ENCODE assay signal across 10 cellular contexts in the genomic region with DNA sequence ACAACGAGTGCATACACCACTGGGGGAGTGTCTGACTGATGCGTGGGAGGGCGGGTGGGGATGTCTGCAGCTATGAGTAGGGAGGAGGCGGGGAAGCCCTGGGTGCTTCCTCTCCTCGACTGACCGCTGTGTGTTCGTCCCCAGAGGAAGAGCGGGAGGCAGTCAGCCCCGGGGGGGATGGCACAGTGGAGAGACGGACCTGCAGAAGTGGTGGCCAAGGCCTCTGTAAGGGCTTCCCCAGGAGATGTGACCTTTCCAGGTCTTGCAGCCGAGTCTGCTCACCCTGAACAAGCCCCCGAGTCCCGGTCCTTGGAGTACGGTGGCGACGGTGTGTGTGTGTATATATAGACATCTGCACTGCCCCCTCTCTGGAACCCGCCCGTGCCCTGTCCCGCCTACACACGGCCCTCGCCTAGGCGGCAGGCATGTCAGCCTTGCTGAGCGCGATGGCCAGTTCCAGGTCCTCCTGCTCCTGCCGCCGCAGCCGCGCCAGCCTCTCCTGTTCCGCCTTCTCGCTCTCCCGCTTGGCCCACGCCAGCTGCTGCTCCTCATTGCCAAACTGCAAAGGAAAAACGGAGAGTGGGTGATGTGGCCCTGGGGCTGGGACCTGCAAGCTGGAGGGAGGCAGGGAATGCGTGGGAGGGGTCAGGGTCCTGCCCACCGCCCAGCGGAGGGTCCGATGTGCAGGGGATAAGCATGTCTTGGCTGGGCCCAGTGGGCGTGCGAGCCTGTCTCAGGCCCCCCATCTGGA. TPM values are rescaled to one million over a fixed set of nuclear protein-coding genes. Genes with fewer than 3 reads are reported as not detected.
DNase-seq lines count a peak whose midpoint lies in the region; ATAC-seq, FAIRE-seq and TF ChIP-seq lines count a peak whose summit lies in the region.
"Had no signal": no experiment of that assay in that cellular context is flagged by ENCODE, and none has a peak within 500 bp of the region (broad histone marks: within the 10 kb centered on the region; RNA-seq: fewer than 3 reads in every experiment).

No MANE protein-coding gene starts in this region.

- no peak overlapping the region for H3K14ac ChIP-seq in H1 (ENCODE audit: insufficient read length)

- no peak for TF ChIP-seq EP300 in H1 (IDR thresholded peaks at IDR 0.05; ENCODE audit: borderline replicate concordance in 1 of 2, low read depth in 2 of 2, low read length in 2 of 2)

- H2BK5ac ChIP-seq in H1 (ENCODE audit: low read depth, low read length), result no peak overlapping the region

- H2BK15ac ChIP-seq in H1 (ENCODE audit: low read length), result no peak overlapping the region

- no peaks in the 10 kb centered on the region for H3K79me1 ChIP-seq in H1 (ENCODE audit: low read depth, low read length)

- H3K23me2 ChIP-seq in H1 (ENCODE audit: low read depth, low read length), result no peaks in the 10 kb centered on the region

- H3K4me3 Mint-ChIP-seq in CD8-positive, alpha-beta T cell, result no peak overlapping the region
- peak overlapping the region; percentile 71 for H3K4me3 Mint-ChIP-seq in natural killer cell
- H3K4me3 Mint-ChIP-seq in activated CD8-positive, alpha-beta memory T cell treated with anti-CD3 and anti-CD28 coated beads, Interleukin-2, amount 10 ng/mL, durations not matched to agents 7 days and 5 days, result no peak overlapping the region

- no peak overlapping the region for H3K4me2 ChIP-seq in H1 (ENCODE audit: insufficient read depth in 1 of 2, low read depth in 2 of 2, low read length in 2 of 2)

- peak; percentile 63 for ATAC-seq in CD8-positive, alpha-beta T cell
- peak; percentile 58 to 90 (median 70) for ATAC-seq in natural killer cell
- ATAC-seq in GM21717 (IDR thresholded peaks at IDR 0.05; ENCODE audit: unreplicated experiment), result no peak
- no peak for ATAC-seq in activated CD8-positive, alpha-beta memory T cell treated with anti-CD3 and anti-CD28 coated beads, Interleukin-2, amount 10 ng/mL, durations not matched to agents 7 days and 5 days

- no peak overlapping the region for H2AK5ac ChIP-seq in H1 (ENCODE audit: low read depth, low read length)

- H3K56ac ChIP-seq in H1 (replicated peaks; ENCODE audit: insufficient read length, low read depth, low read length), result no peak overlapping the region

- no peak overlapping the region for H2BK120ac ChIP-seq in H1 (replicated peaks; ENCODE audit: low read depth, low read length)

- no peak overlapping the region for H3K23ac ChIP-seq in H1 (ENCODE audit: insufficient read length)

- H3K9ac ChIP-seq in H1 (replicated peaks in 1 of 4; ENCODE audit: extremely low read depth in 1 of 4, low read depth in 3 of 4, low read length in 3 of 4), result no peak overlapping the region; a peak in 1 of 7 replicates

- H3K27ac ChIP-seq in CD8-positive, alpha-beta T cell (ENCODE audit: low read depth, low read length), result no peak overlapping the region
- H3K27ac ChIP-seq in H1 (ENCODE audit: low read depth, low read length), result no peak overlapping the region
- H3K27ac ChIP-seq: esophagus squamous epithelium, thyroid gland had no signal

- CTCF ChIA-PET in CD8-positive, alpha-beta T cell (lab: Charles Lee), result interaction anchor here (1.0 to 3.7 kb wide), 3 partner anchors 11 to 27 kb away, joined by 3 to 12 read pairs (median 3); no protein-coding TSS in a partner anchor
- CTCF ChIA-PET in H1 (lab: Charles Lee; ENCODE audit: partially characterized antibody), result no interaction called here
- CTCF ChIA-PET in activated CD8-positive, alpha-beta memory T cell treated with anti-CD3 and anti-CD28 coated beads, Interleukin-2, amount 10 ng/mL, durations not matched to agents 7 days and 5 days (lab: Charles Lee), result interaction anchor here (1.3 to 24.3 kb wide), 2 partner anchors 11 to 23 kb away, joined by 3 to 449 read pairs; a partner anchor contains a TSS

- TF ChIP-seq CTCF in CD8-positive, alpha-beta T cell (IDR thresholded peaks at IDR 0.05), result no peak
- TF ChIP-seq CTCF in H1 (IDR thresholded peaks at IDR 0.05; ENCODE audit: control extremely low read depth in 1 of 3, insufficient read depth in 1 of 3, low read depth in 1 of 3, low read length in 3 of 3) (no peak), natural killer cell (IDR thresholded peaks at IDR 0.05) (no peak), GM13976 (IDR thresholded peaks at IDR 0.05; ENCODE audit: borderline replicate concordance, control extremely low read depth, extremely low read depth, insufficient read depth, missing control alignments) (no peak)

- TF ChIP-seq RAD21 in H1 (IDR thresholded peaks at IDR 0.05 in 1 of 2, conservative IDR thresholded peaks at IDR 0.05 in 1 of 2; ENCODE audit: low read depth in 2 of 2, low read length in 2 of 2), result no peak

- no peaks in the 10 kb centered on the region for H3K36me3 ChIP-seq in CD8-positive, alpha-beta T cell (ENCODE audit: insufficient read depth, low read length)
- peaks cover 0 to 6% (median 0%) of the 10 kb centered on the region in 4 experiments; a peak in 2 of 8 replicates for H3K36me3 ChIP-seq in H1 (ENCODE audit: control insufficient read depth in 2 of 4, insufficient read depth in 4 of 4, low read length in 3 of 4)
- H3K36me3 ChIP-seq: thyroid gland had no signal

- 96% methylated on average over 31 of the region's 39 CpGs; no CpG with 5 or more reads in 1 of the 2 experiments for WGBS in H1 (ENCODE audit: extremely low coverage in 1 of 2, insufficient coverage in 1 of 2, insufficient read length in 1 of 2, insufficient replicate concordance in 2 of 2, low coverage in 1 of 2, low lambda C conversion rate in 2 of 2, missing lambda C conversion rate in 1 of 2), 2 experiments

- intact Hi-C loops in CD8-positive, alpha-beta T cell (cut with DNase I, micrococcal nuclease), result no loop called here
- intact Hi-C loops in natural killer cell (cut with micrococcal nuclease), result no loop called here

- H3K4me3 ChIP-seq in CD8-positive, alpha-beta T cell (ENCODE audit: low read depth, low read length), result no peak overlapping the region
- H3K4me3 ChIP-seq in H1 (ENCODE audit: extremely low read depth in 1 of 4, insufficient read depth in 2 of 4, low read depth in 3 of 4, low read length in 4 of 4), result no peak overlapping the region
- H3K4me3 ChIP-seq: esophagus squamous epithelium, thyroid gland had no signal

- H3K27me3 Mint-ChIP-seq in CD8-positive, alpha-beta T cell (ENCODE audit: low read depth), result no peaks in the 10 kb centered on the region
- no peaks in the 10 kb centered on the region for H3K27me3 Mint-ChIP-seq in natural killer cell (ENCODE audit: low read depth in 2 of 2)
- peaks cover 10% of the 10 kb centered on the region for H3K27me3 Mint-ChIP-seq in activated CD8-positive, alpha-beta memory T cell treated with anti-CD3 and anti-CD28 coated beads, Interleukin-2, amount 10 ng/mL, durations not matched to agents 7 days and 5 days

- H2BK20ac ChIP-seq in H1 (ENCODE audit: low read length), result no peak overlapping the region

- H4K91ac ChIP-seq in H1 (replicated peaks; ENCODE audit: insufficient read length, low read length), result no peak overlapping the region

- H4K20me1 ChIP-seq in H1 (replicated peaks in 1 of 2; ENCODE audit: control insufficient read depth in 1 of 2, insufficient read depth in 2 of 2, low read length in 2 of 2), result no peaks in the 10 kb centered on the region

- H3K4me1 ChIP-seq in CD8-positive, alpha-beta T cell (ENCODE audit: insufficient read depth, low read length), result peaks cover 56% of the 10 kb centered on the region
- no peaks in the 10 kb centered on the region for H3K4me1 ChIP-seq in H1 (replicated peaks in 1 of 4; ENCODE audit: control insufficient read depth in 3 of 4, insufficient read depth in 4 of 4, low read length in 3 of 4)

- no peak for TF ChIP-seq POLR2A in H1 (IDR thresholded peaks at IDR 0.05; ENCODE audit: control extremely low read depth in 1 of 2, low read depth in 2 of 2, low read length in 2 of 2)

- H3K9me3 Mint-ChIP-seq in CD8-positive, alpha-beta T cell, result no peaks in the 10 kb centered on the region
- H3K9me3 Mint-ChIP-seq in natural killer cell, result no peaks in the 10 kb centered on the region
- H3K9me3 Mint-ChIP-seq in activated CD8-positive, alpha-beta memory T cell treated with anti-CD3 and anti-CD28 coated beads, Interleukin-2, amount 10 ng/mL, durations not matched to agents 7 days and 5 days (ENCODE audit: low read depth), result no peaks in the 10 kb centered on the region

- no peaks in the 10 kb centered on the region for H3K27me3 ChIP-seq in CD8-positive, alpha-beta T cell (ENCODE audit: insufficient read depth, low read length)
- no peaks in the 10 kb centered on the region for H3K27me3 ChIP-seq in H1 (replicated peaks in 1 of 4; ENCODE audit: control insufficient read depth in 3 of 4, extremely low read depth in 1 of 4, insufficient read depth in 3 of 4, low read length in 3 of 4)
- H3K27me3 ChIP-seq: esophagus squamous epithelium, thyroid gland had no signal

- in situ Hi-C loops in GM13976 (cut with MboI; ENCODE audit: low sequenced_read_pairs, unreplicated experiment), result no loop called here

- no peak overlapping the region for H2BK12ac ChIP-seq in H1 (ENCODE audit: low read depth, low read length)

- H3K79me2 ChIP-seq in H1 (ENCODE audit: control insufficient read depth in 1 of 2, insufficient read depth in 2 of 2, low read length in 2 of 2), result no peaks in the 10 kb centered on the region

- FAIRE-seq in H1 (lab: Jason Lieb, UNC), result no peak

- peaks cover 5% of the 10 kb centered on the region for H3K36me3 Mint-ChIP-seq in CD8-positive, alpha-beta T cell
- no peaks in the 10 kb centered on the region for H3K36me3 Mint-ChIP-seq in natural killer cell
- peaks cover 12% of the 10 kb centered on the region for H3K36me3 Mint-ChIP-seq in activated CD8-positive, alpha-beta memory T cell treated with anti-CD3 and anti-CD28 coated beads, Interleukin-2, amount 10 ng/mL, durations not matched to agents 7 days and 5 days

- H2AFZ ChIP-seq in H1 (ENCODE audit: low read length), result no peak overlapping the region

- peak overlapping the region; percentile 68 for H4K8ac ChIP-seq in H1 (ENCODE audit: extremely low read depth, insufficient read depth, low read length)

- H3K27ac Mint-ChIP-seq in CD8-positive, alpha-beta T cell, result peak overlapping the region; percentile 62
- peak overlapping the region; percentile 26 to 65 for H3K27ac Mint-ChIP-seq in natural killer cell
- H3K27ac Mint-ChIP-seq in activated CD8-positive, alpha-beta memory T cell treated with anti-CD3 and anti-CD28 coated beads, Interleukin-2, amount 10 ng/mL, durations not matched to agents 7 days and 5 days, result no peak overlapping the region

- POLR2A ChIA-PET in CD8-positive, alpha-beta T cell (lab: Charles Lee), result interaction anchor here (1.1 to 30.7 kb wide), 4 partner anchors 11 to 20 kb away, joined by 3 to 2627 read pairs (median 16); a partner anchor contains a TSS
- POLR2A ChIA-PET in H1 (lab: Charles Lee; ENCODE audit: partially characterized antibody), result no interaction called here

- no peak overlapping the region for H4K5ac ChIP-seq in H1 (ENCODE audit: insufficient read length, low read depth, low read length)

- DNase-seq in CD8-positive, alpha-beta T cell, result no peak
- peak; percentile 57 for DNase-seq in MV-4-11 (lab: John Stamatoyannopoulos, UW)
- DNase-seq in H1 (ENCODE audit: low read depth in 1 of 2, low spot score in 2 of 2), result no peak
- DNase-seq in natural killer cell, result no peak
- no peak for DNase-seq in GM13976 (ENCODE audit: low spot score)
- DNase-seq in DMS79 treated with DMSO at 0.1 percent for 48 hours (lab: John Stamatoyannopoulos, UW), result no peak
- no peak for DNase-seq in activated CD8-positive, alpha-beta memory T cell treated with anti-CD3 and anti-CD28 coated beads, Interleukin-2, amount 10 ng/mL, durations not matched to agents 7 days and 5 days
- DNase-seq: esophagus squamous epithelium, thyroid gland had no signal

- H3K4me1 Mint-ChIP-seq in CD8-positive, alpha-beta T cell (ENCODE audit: low read depth), result peaks cover 63% of the 10 kb centered on the region
- peaks cover 15 to 35% of the 10 kb centered on the region in 2 donors for H3K4me1 Mint-ChIP-seq in natural killer cell
- H3K4me1 Mint-ChIP-seq in activated CD8-positive, alpha-beta memory T cell treated with anti-CD3 and anti-CD28 coated beads, Interleukin-2, amount 10 ng/mL, durations not matched to agents 7 days and 5 days, result peaks cover 38% of the 10 kb centered on the region

- H3K9me3 ChIP-seq in CD8-positive, alpha-beta T cell (ENCODE audit: low read length), result no peaks in the 10 kb centered on the region
- no peaks in the 10 kb centered on the region for H3K9me3 ChIP-seq in H1 (ENCODE audit: insufficient read depth in 2 of 2, low read depth in 1 of 2, low read length in 1 of 2)
- H3K9me3 ChIP-seq: esophagus squamous epithelium, thyroid gland had no signal

- no peak overlapping the region for H3K18ac ChIP-seq in H1 (ENCODE audit: extremely low read depth, low read length)

- H3K4ac ChIP-seq in H1 (replicated peaks; ENCODE audit: insufficient read length, low read depth, low read length), result no peak overlapping the region

RNA-seq across cellular contexts. Expression of a gene that starts 30.8 kb away (rescaled TPM):
- 100 to 1,000 TPM; 817 to 847 TPM for total RNA-seq in CD8-positive, alpha-beta T cell
- total RNA-seq in H1 (2021; fragmentation: NEBNext Ultra II Directional; extraction: Animal tissue kit (Norgen Biotek cat#: 25700)), result 0.19 and 0.52 TPM in 2 replicates
- 0.11 and 0.33 TPM in 2 replicates for polyA plus RNA-seq in H1 (2011; rRNA removed)
- polyA plus RNA-seq in H1 (2011; cell fraction: cytosol; rRNA removed), result not detected
- 0.27 TPM for polyA plus RNA-seq in H1 (2011; cell fraction: nucleus; rRNA removed)
- polyA plus RNA-seq in H1 (2012, experiment 1 of 2), result 0.17 to 0.43 TPM (median 0.22 TPM) in 3 of 4 replicates, not detected in the other
- polyA plus RNA-seq in H1 (2012, experiment 2 of 2), result 0.35 TPM
- 0.32 TPM for polyA plus RNA-seq in H1 (2013, experiment 1 of 2)
- polyA plus RNA-seq in H1 (2013, experiment 2 of 2), result 0.31 TPM
- not detected in 2 replicates for polyA minus RNA-seq in H1 (2011; rRNA and poly(A)+ RNA removed)
- polyA minus RNA-seq in H1 (2011; cell fraction: cytosol; rRNA and poly(A)+ RNA removed), result not detected
- polyA minus RNA-seq in H1 (2011; cell fraction: nucleus; rRNA and poly(A)+ RNA removed), result 0.50 TPM
- 100 to 1,000 TPM; 246 to 645 (median 377) TPM for total RNA-seq in natural killer cell
- total RNA-seq in activated CD8-positive, alpha-beta memory T cell treated with anti-CD3 and anti-CD28 coated beads, Interleukin-2, amount 10 ng/mL, durations not matched to agents 7 days and 5 days, result 100 to 1,000 TPM in 1 of 2 experiments, 10 to 100 TPM in 1; 62.1 to 124 TPM

Comparison
In these comparisons a context has a peak if more than half of its experiments do, and no peak if none do; other contexts are left out.
1. ATAC-seq: peak in CD8-positive, alpha-beta T cell (single experiment) and natural killer cell (3 of 3); none in GM21717 (single experiment) and activated CD8-positive, alpha-beta memory T cell treated with anti-CD3 and anti-CD28 coated beads, Interleukin-2, amount 10 ng/mL, durations not matched to agents 7 days and 5 days (single experiment).
2. RNA of a gene that starts 30.8 kb away (total RNA-seq): 817 to 847 TPM in CD8-positive, alpha-beta T cell, 246 to 645 TPM in natural killer cell and 62.1 to 124 TPM in activated CD8-positive, alpha-beta memory T cell treated with anti-CD3 and anti-CD28 coated beads, Interleukin-2, amount 10 ng/mL, durations not matched to agents 7 days and 5 days; 0.19 to 0.52 TPM in H1; every median in the first group is over 10 times any median in the second.